8 cellular contexts compared by ENCODE assay signal in genomic region chr19:39342647-39343305, GRCh38. TPM values are rescaled to one million over a fixed set of nuclear protein-coding genes. Genes with fewer than 3 reads are reported as not detected.
DNase-seq lines count a peak whose midpoint lies in the region; ATAC-seq, FAIRE-seq and TF ChIP-seq lines count a peak whose summit lies in the region.

No MANE protein-coding gene starts in this region.

- H3K27ac ChIP-seq in A549, result peak overlapping the region; percentile 85 to 94
- no peak overlapping the region for H3K27ac ChIP-seq in iPS-18a (ENCODE audit: low read length)
- peak overlapping the region; percentile 57 to 100 (median 86) for H3K27ac ChIP-seq in spleen

- CTCF ChIA-PET in A549 (lab: Yijun Ruan, JAX), result interaction anchor here (0.6 to 8.6 kb wide), 27 partner anchors 8 to 467 kb away, joined by 3 to 93 read pairs (median 4); partner anchors contain the start of genes MED29, PAF1 and PLEKHG2

- H3K4me3 ChIP-seq in A549 (peak overlapping the region; percentile 90), HAP-1 (peak overlapping the region; percentile 70), adipocyte (ENCODE audit: low read length) (peak overlapping the region; percentile 90), iPS-18a (ENCODE audit: low read length) (peak overlapping the region; percentile 88), spleen (peak overlapping the region; percentile 52 to 92 (median 56))

- TF ChIP-seq EP300 in A549 (IDR thresholded peaks at IDR 0.05), result no peak

- no peak for TF ChIP-seq RAD21 in A549 (conservative IDR thresholded peaks at IDR 0.05 in 1 of 2, IDR thresholded peaks at IDR 0.05 in 1 of 2)

- TF ChIP-seq POLR2A in A549 (IDR thresholded peaks at IDR 0.05; ENCODE audit: low read length) (no peak), spleen (IDR thresholded peaks at IDR 0.05) (no peak)

- no peak for FAIRE-seq in A549 (lab: Jason Lieb, UNC)

- H3K4me2 ChIP-seq in A549, result peak overlapping the region; percentile 94

- no peaks in the 10 kb centered on the region for H3K27me3 ChIP-seq in HAP-1 (ENCODE audit: low read depth)
- H3K27me3 ChIP-seq in adipocyte (replicated peaks; ENCODE audit: control insufficient read depth, insufficient read depth, low read length), result no peaks in the 10 kb centered on the region
- no peaks in the 10 kb centered on the region for H3K27me3 ChIP-seq in iPS-18a (ENCODE audit: control insufficient read depth, insufficient read depth, low read length)
- no peaks in the 10 kb centered on the region for H3K27me3 ChIP-seq in spleen (replicated peaks in 1 of 7)

- TF ChIP-seq CTCF in A549 (IDR thresholded peaks at IDR 0.05), result no peak
- no peak for TF ChIP-seq CTCF in spleen (IDR thresholded peaks at IDR 0.05 in 8 of 11, conservative IDR thresholded peaks at IDR 0.05 in 3 of 11)

- no peaks in the 10 kb centered on the region for H3K9me3 ChIP-seq in A549
- H3K9me3 ChIP-seq in HAP-1, result no peaks in the 10 kb centered on the region
- H3K9me3 ChIP-seq in adipocyte (ENCODE audit: control insufficient read depth, low read length), result no peaks in the 10 kb centered on the region
- H3K9me3 ChIP-seq in iPS-18a (ENCODE audit: control insufficient read depth, low read depth, low read length), result no peaks in the 10 kb centered on the region
- no peaks in the 10 kb centered on the region for H3K9me3 ChIP-seq in spleen

- DNase-seq in A549 (ENCODE audit: low read depth in 1 of 2, low spot score in 1 of 2) (no peak), HAP-1 (ENCODE audit: low spot score in 2 of 2) (peak in 1 of 2 experiments; percentile 36), adipocyte (ENCODE audit: low read depth) (peak; percentile 59), spleen (no peak)
- no peak for DNase-seq in stimulated activated CD4-positive, alpha-beta T cell treated with anti-CD3 and anti-CD28 coated beads, Interleukin-15, amount 100 ng/mL, for 24 hours

- H3K9ac ChIP-seq in adipocyte (ENCODE audit: low read length), result peak overlapping the region; percentile 91
- peak overlapping the region; percentile 69 for H3K9ac ChIP-seq in iPS-18a (ENCODE audit: low read length)

- in situ Hi-C loops in HAP-1 (cut with MboI; ENCODE audit: low sequenced_read_pairs), result no loop called here

- POLR2A ChIA-PET in A549 (lab: Yijun Ruan, JAX), result interaction anchor here (0.7 to 1.6 kb wide), 15 partner anchors 9 to 412 kb away, joined by 3 to 16 read pairs (median 4); partner anchors contain the start of genes FBXO17, MED29, MRPS12 and PAF1

- ATAC-seq in A549 (0 out of 6 replicates have a peak, but pooled peaks of 1 of the 2 experiments have one; percentile 2), GM21447 (IDR thresholded peaks at IDR 0.05; ENCODE audit: unreplicated experiment) (no peak), HG02885 (IDR thresholded peaks at IDR 0.05; ENCODE audit: poor library complexity, unreplicated experiment) (no peak)

- H3K4me1 ChIP-seq in A549 (peaks cover 28% of the 10 kb centered on the region), HAP-1 (peaks cover 14% of the 10 kb centered on the region), adipocyte (ENCODE audit: control insufficient read depth, insufficient read depth, low read length) (peaks cover 40% of the 10 kb centered on the region), iPS-18a (ENCODE audit: control insufficient read depth, low read depth, low read length) (peaks cover 10% of the 10 kb centered on the region), spleen (peaks cover 26 to 87% (median 66%) of the 10 kb centered on the region in 6 donors)

- intact Hi-C loops in spleen (cut with DNase I; ENCODE audit: low total_unique reads), result loop anchor here (10.0 kb wide), 1 partner anchor 72 kb away; the partner anchor contains the start of gene PLEKHG2

- H3K36me3 ChIP-seq in HAP-1 (replicated peaks) (peaks cover 9% of the 10 kb centered on the region), adipocyte (ENCODE audit: control insufficient read depth, insufficient read depth, low read length, severe bottlenecking) (peaks cover 3% of the 10 kb centered on the region), iPS-18a (ENCODE audit: control insufficient read depth, low read depth, low read length) (no peaks in the 10 kb centered on the region), spleen (peaks cover 0 to 27% (median 0%) of the 10 kb centered on the region in 6 donors)

- WGBS in A549 (ENCODE audit: missing lambda C conversion rate), result 4% methylated on average over 25 of the region's 51 CpGs
- 2 to 6% (median 4%) methylated on average over 20 to 51 of the region's 51 CpGs for WGBS in spleen, 5 donors

TF ChIP-seq in A549, 52 proteins besides CTCF, POLR2A, EP300 and RAD21:
- TF ChIP-seq, protein P1, sequence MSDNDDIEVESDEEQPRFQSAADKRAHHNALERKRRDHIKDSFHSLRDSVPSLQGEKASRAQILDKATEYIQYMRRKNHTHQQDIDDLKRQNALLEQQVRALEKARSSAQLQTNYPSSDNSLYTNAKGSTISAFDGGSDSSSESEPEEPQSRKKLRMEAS (IDR thresholded peaks at IDR 0.05), result 0 out of 2 replicates have a peak, but pooled peaks have one; percentile 7
- no peak for TF ChIP-seq SMC3 (IDR thresholded peaks at IDR 0.05)

RNA-seq across cellular contexts. Expression of gene SAMD4B, which starts 0.6 kb away (rescaled TPM):
- polyA plus RNA-seq in A549 (2011; rRNA removed) (82.1 and 101 TPM in 2 replicates), A549 (2017; fragmentation: RNase III; extraction: RNeasy Plus Mini Kit Qiagen cat#74134 plus additional on column Dnase treatment) (113 to 118 TPM (median 116 TPM) in 3 replicates), spleen (10 to 100 TPM; 26.7 to 56.3 (median 42.1) TPM)
- 180 and 241 TPM in 2 replicates for polyA plus RNA-seq in A549 (2012; cell fraction: cytosol; rRNA removed)
- 350 and 382 TPM in 2 replicates for polyA plus RNA-seq in A549 (2012; cell fraction: nucleus; rRNA removed)
- polyA minus RNA-seq in A549 (2011; rRNA and poly(A)+ RNA removed), result 102 and 120 TPM in 2 replicates
- total RNA-seq in spleen, result 100 to 1,000 TPM in 1 of 7 donors, 10 to 100 TPM in 6; 66.4 to 108 (median 84.1) TPM

RNA-seq across cellular contexts. Expression of gene GMFG, which starts 6.9 kb away (rescaled TPM):
- 0.37 TPM in 1 of 2 replicates, not detected in the other for polyA plus RNA-seq in A549 (2011; rRNA removed)
- polyA plus RNA-seq in A549 (2012; cell fraction: cytosol; rRNA removed), result 0.08 and 0.12 TPM in 2 replicates
- polyA plus RNA-seq in A549 (2012; cell fraction: nucleus; rRNA removed), result not detected in 2 replicates
- polyA plus RNA-seq in A549 (2017; fragmentation: RNase III; extraction: RNeasy Plus Mini Kit Qiagen cat#74134 plus additional on column Dnase treatment), result 0.47 TPM in 1 of 3 replicates, not detected in the others
- polyA minus RNA-seq in A549 (2011; rRNA and poly(A)+ RNA removed), result not detected in 2 replicates
- total RNA-seq in spleen, result 100 to 1,000 TPM; 178 to 354 (median 288) TPM
- 100 to 1,000 TPM; 421 to 492 (median 452) TPM for polyA plus RNA-seq in spleen

RNA-seq across cellular contexts. Expression of gene LRFN1, which starts 22.1 kb away (rescaled TPM):
- polyA plus RNA-seq in A549 (2011; rRNA removed), result 1.1 and 1.6 TPM in 2 replicates
- 7.2 and 11.0 TPM in 2 replicates for polyA plus RNA-seq in A549 (2012; cell fraction: cytosol; rRNA removed)
- polyA plus RNA-seq in A549 (2012; cell fraction: nucleus; rRNA removed), result 12.3 and 15.7 TPM in 2 replicates
- 7.9 to 9.1 TPM (median 8.7 TPM) in 3 replicates for polyA plus RNA-seq in A549 (2017; fragmentation: RNase III; extraction: RNeasy Plus Mini Kit Qiagen cat#74134 plus additional on column Dnase treatment)
- polyA minus RNA-seq in A549 (2011; rRNA and poly(A)+ RNA removed), result 1.2 and 2.0 TPM in 2 replicates
- total RNA-seq in spleen, result 1 to 10 TPM; 2.2 to 6.0 (median 4.6) TPM
- polyA plus RNA-seq in spleen, result 1 to 10 TPM in 1 of 3 donors, under 1 TPM in 2; 0.67 to 1.2 (median 0.99) TPM

RNA-seq across cellular contexts. Expression of gene IFNL1, which starts 46.6 kb away (rescaled TPM):
- polyA plus RNA-seq in A549 (2011; rRNA removed) (not detected in 2 replicates), A549 (2017; fragmentation: RNase III; extraction: RNeasy Plus Mini Kit Qiagen cat#74134 plus additional on column Dnase treatment) (not detected in 3 replicates), spleen (not detected)
- not detected in 2 replicates for polyA plus RNA-seq in A549 (2012; cell fraction: cytosol; rRNA removed)
- polyA plus RNA-seq in A549 (2012; cell fraction: nucleus; rRNA removed), result not detected in 2 replicates
- polyA minus RNA-seq in A549 (2011; rRNA and poly(A)+ RNA removed), result not detected in 2 replicates
- total RNA-seq in spleen, result not detected

RNA-seq across cellular contexts. Expression of gene PAF1, which starts 48.1 kb away (rescaled TPM):
- polyA plus RNA-seq in A549 (2011; rRNA removed) (73.0 and 103 TPM in 2 replicates), A549 (2017; fragmentation: RNase III; extraction: RNeasy Plus Mini Kit Qiagen cat#74134 plus additional on column Dnase treatment) (89.4 to 110 TPM (median 108 TPM) in 3 replicates), spleen (10 to 100 TPM; 27.4 to 51.3 (median 35.6) TPM)
- 72.7 and 76.5 TPM in 2 replicates for polyA plus RNA-seq in A549 (2012; cell fraction: cytosol; rRNA removed)
- 133 and 138 TPM in 2 replicates for polyA plus RNA-seq in A549 (2012; cell fraction: nucleus; rRNA removed)
- polyA minus RNA-seq in A549 (2011; rRNA and poly(A)+ RNA removed), result 77.6 and 78.1 TPM in 2 replicates
- total RNA-seq in spleen, result 10 to 100 TPM; 35.0 to 48.1 (median 39.8) TPM

Comparison
In these comparisons a context has a peak if more than half of its experiments do, and no peak if none do; other contexts are left out.
1. RNA of gene GMFG, which starts 6.9 kb away (polyA plus RNA-seq): 421 to 492 TPM in spleen; 0.08 to 0.47 TPM in A549; every median in the first group is over 100 times any median in the second.
2. Peak in every context shown above with its lines, with median percentiles within 50 percentile points of each other: H3K4me3 ChIP-seq.